In the genomic region with DNA sequence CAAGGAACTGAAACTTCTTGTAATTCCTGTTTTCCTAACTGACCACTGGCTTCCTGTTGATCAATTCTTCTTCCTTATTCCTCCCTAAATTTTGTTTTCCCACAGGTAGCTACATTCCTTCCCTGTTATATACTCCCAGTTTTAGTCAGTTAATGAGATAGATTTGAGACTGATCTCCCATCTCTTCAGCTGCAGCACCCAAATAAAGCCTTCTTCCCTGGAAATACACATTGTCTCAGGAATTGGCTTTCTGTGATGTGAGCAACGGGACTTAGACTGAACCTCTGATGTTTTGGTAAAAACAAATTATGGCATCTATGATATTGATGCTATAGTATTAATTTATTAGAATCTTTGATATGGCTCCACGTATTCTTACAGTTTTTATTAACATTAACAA, we compare ENCODE assay signal across 30 cellular contexts.
"Had no signal": no experiment of that assay in that cellular context is flagged by ENCODE, and none has a peak within 500 bp of the region (broad histone marks: within the 10 kb centered on the region; RNA-seq: fewer than 3 reads in every experiment).

No MANE protein-coding gene starts in this region.

- H3K4me1 ChIP-seq: gastrocnemius medialis, lower lobe of right lung, parathyroid adenoma, suprapubic skin, transverse colon, upper lobe of right lung, uterus had no signal

- H3K27me3 Mint-ChIP-seq: effector memory CD8-positive, alpha-beta T cell; naive B cell; natural killer cell treated with Interleukin-12 subunit alpha and Interleukin-12 subunit beta and Interleukin-15 and Interleukin-18, amount 100 ng/mL, for 72 hours; progenitor cell of endocrine pancreas; stimulated activated naive CD8-positive, alpha-beta T cell treated with anti-CD3 and anti-CD28 coated beads, Interleukin-15, amount 100 ng/mL, for 72 hours had no signal

- H3K27ac Mint-ChIP-seq: effector memory CD8-positive, alpha-beta T cell; naive B cell; natural killer cell treated with Interleukin-12 subunit alpha and Interleukin-12 subunit beta and Interleukin-15 and Interleukin-18, amount 100 ng/mL, for 72 hours; progenitor cell of endocrine pancreas; stimulated activated naive CD8-positive, alpha-beta T cell treated with anti-CD3 and anti-CD28 coated beads, Interleukin-15, amount 100 ng/mL, for 72 hours had no signal

- H3K4me3 Mint-ChIP-seq: effector memory CD8-positive, alpha-beta T cell; naive B cell; natural killer cell treated with Interleukin-12 subunit alpha and Interleukin-12 subunit beta and Interleukin-15 and Interleukin-18, amount 100 ng/mL, for 72 hours; neural crest cell; stimulated activated naive CD8-positive, alpha-beta T cell treated with anti-CD3 and anti-CD28 coated beads, Interleukin-15, amount 100 ng/mL, for 72 hours had no signal

- H3K27me3 ChIP-seq: gastrocnemius medialis, neutrophil, suprapubic skin, transverse colon, upper lobe of right lung, uterus had no signal

- H3K4me2 ChIP-seq: smooth muscle cell had no signal

- H3K79me2 ChIP-seq: parathyroid adenoma had no signal

- H3K9ac ChIP-seq: parathyroid adenoma had no signal

- H3K4me1 Mint-ChIP-seq: naive B cell; neural crest cell; stimulated activated naive CD8-positive, alpha-beta T cell treated with anti-CD3 and anti-CD28 coated beads, Interleukin-15, amount 100 ng/mL, for 72 hours had no signal

- ATAC-seq: effector memory CD8-positive, alpha-beta T cell; esophagus mucosa; gastrocnemius medialis; left ventricle myocardium superior; lower lobe of right lung; mucosa of descending colon; natural killer cell treated with Interleukin-12 subunit alpha and Interleukin-12 subunit beta and Interleukin-15 and Interleukin-18, amount 100 ng/mL, for 72 hours; sciatic nerve; stimulated activated naive CD8-positive, alpha-beta T cell treated with anti-CD3 and anti-CD28 coated beads, Interleukin-15, amount 100 ng/mL, for 72 hours; upper lobe of right lung had no signal

- H3K36me3 ChIP-seq: gastrocnemius medialis, lower lobe of right lung, neutrophil, suprapubic skin, transverse colon, upper lobe of right lung, uterus had no signal

- H2AFZ ChIP-seq: parathyroid adenoma had no signal

- H3K27ac ChIP-seq: coronary artery, epithelial cell of prostate, gastrocnemius medialis, lower lobe of right lung, neutrophil, parathyroid adenoma, suprapubic skin, transverse colon, upper lobe of right lung, uterus had no signal

- FAIRE-seq: endometrium, keratinocyte had no signal

- H3K9me3 ChIP-seq: gastrocnemius medialis, neutrophil, suprapubic skin, upper lobe of right lung, uterus had no signal

- H3K4me3 ChIP-seq: coronary artery, gastrocnemius medialis, lower lobe of right lung, mucosa of descending colon, smooth muscle cell, suprapubic skin, transverse colon, upper lobe of right lung, uterus had no signal

- H3K36me3 Mint-ChIP-seq: naive B cell; natural killer cell treated with Interleukin-12 subunit alpha and Interleukin-12 subunit beta and Interleukin-15 and Interleukin-18, amount 100 ng/mL, for 72 hours had no signal

- DNase-seq: effector memory CD8-positive, alpha-beta T cell; foreskin fibroblast; gastrocnemius medialis; head of caudate nucleus; left ventricle myocardium superior; lower lobe of right lung; mucosa of descending colon; naive B cell; stimulated activated CD4-positive, alpha-beta T cell treated with anti-CD3 and anti-CD28 coated beads, Interleukin-12 subunit alpha, Interleukin-12 subunit beta, amount 100 ng/mL, for 4 hours; stimulated activated CD4-positive, alpha-beta T cell treated with anti-CD3 and anti-CD28 coated beads, Interleukin-1b, Interleukin-23, amount 100 ng/mL, for 48 hours; stimulated activated CD4-positive, alpha-beta T cell treated with anti-CD3 and anti-CD28 coated beads, Interleukin-4, amount 100 ng/mL, for 1 hour; stimulated activated CD8-positive, alpha-beta memory T cell treated with anti-CD3 and anti-CD28 coated beads, Interleukin-4, amount 100 ng/mL, for 48 hours; stimulated activated naive CD4-positive, alpha-beta T cell; stimulated activated naive CD8-positive, alpha-beta T cell treated with anti-CD3 and anti-CD28 coated beads, Interleukin-15, amount 100 ng/mL, for 72 hours; transverse colon; upper lobe of right lung; uterus had no signal
